28 cellular contexts compared by ENCODE assay signal in the genomic region with DNA sequence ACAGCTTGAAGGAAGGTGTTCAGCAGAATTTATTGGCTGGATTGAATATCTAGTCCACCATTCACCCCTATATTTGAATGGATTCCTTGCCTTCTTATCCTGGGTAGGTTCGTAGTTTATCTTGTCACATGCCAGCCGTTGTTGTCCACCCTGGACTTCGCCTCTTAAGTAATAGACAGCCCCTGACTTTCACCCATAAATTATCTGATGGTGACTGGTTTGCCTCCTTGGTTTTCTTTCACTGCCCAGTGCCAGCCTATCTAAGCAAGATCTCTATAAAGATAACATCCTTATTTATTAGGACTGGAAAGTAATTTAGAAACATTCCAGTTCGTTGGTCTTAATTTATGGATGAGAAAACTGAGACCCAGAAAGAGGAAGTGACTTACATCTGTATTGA.
DNase-seq lines count a peak whose midpoint lies in the region; ATAC-seq, FAIRE-seq and TF ChIP-seq lines count a peak whose summit lies in the region.
"Had no signal": no experiment of that assay in that cellular context is flagged by ENCODE, and none has a peak within 500 bp of the region (broad histone marks: within the 10 kb centered on the region; RNA-seq: fewer than 3 reads in every experiment).

No MANE protein-coding gene starts in this region.

- H3K27ac ChIP-seq in SK-N-SH (ENCODE audit: low read depth in 2 of 2, low read length in 1 of 2) (no peak overlapping the region), astrocyte (ENCODE audit: low read depth, low read length) (no peak overlapping the region), dorsolateral prefrontal cortex (no peak overlapping the region)
- H3K27ac ChIP-seq: Peyer's patch, SJCRH30 had no signal

- no peak overlapping the region for H3K4me3 ChIP-seq in SK-N-SH (ENCODE audit: low read depth in 2 of 2, low read length in 1 of 2)
- no peak overlapping the region for H3K4me3 ChIP-seq in astrocyte (ENCODE audit: insufficient read depth, low read depth, low read length)
- H3K4me3 ChIP-seq in dorsolateral prefrontal cortex = no peak overlapping the region
- H3K4me3 ChIP-seq: GM23338, HAP-1, MG63, Peyer's patch, SJCRH30 had no signal

- no peak overlapping the region for H3K4me3 Mint-ChIP-seq in astrocyte (ENCODE audit: unreplicated experiment)
- H3K4me3 Mint-ChIP-seq in T-helper 17 cell = no peak overlapping the region
- H3K4me3 Mint-ChIP-seq: B cell, CD14-positive monocyte, GM23338 had no signal

- no peak overlapping the region for H3K4me2 ChIP-seq in SK-N-SH
- H3K4me2 ChIP-seq in astrocyte (ENCODE audit: low read length) = no peak overlapping the region
- H3K4me2 ChIP-seq: GM23338 had no signal

- H4K20me1 ChIP-seq in SK-N-SH (ENCODE audit: insufficient read depth) (no peaks in the 10 kb centered on the region), astrocyte (ENCODE audit: insufficient read depth, low read length) (no peaks in the 10 kb centered on the region)

- TF ChIP-seq RAD21 in SK-N-SH (IDR thresholded peaks at IDR 0.05; ENCODE audit: low read length) = no peak

- H3K9me2 ChIP-seq in SK-N-SH = no peaks in the 10 kb centered on the region

- no peaks in the 10 kb centered on the region for H3K79me2 ChIP-seq in SK-N-SH (ENCODE audit: insufficient read depth)
- no peaks in the 10 kb centered on the region for H3K79me2 ChIP-seq in astrocyte (ENCODE audit: insufficient read depth, low read length)

- no peaks in the 10 kb centered on the region; a peak in 1 of 4 replicates for H3K4me1 ChIP-seq in SK-N-SH (ENCODE audit: control insufficient read depth in 1 of 2, insufficient read depth in 2 of 2, low read depth in 1 of 2, low read length in 1 of 2)
- H3K4me1 ChIP-seq in astrocyte (ENCODE audit: insufficient read depth, low read length) = no peaks in the 10 kb centered on the region
- H3K4me1 ChIP-seq: Peyer's patch, SJCRH30 had no signal

- H3K9me3 ChIP-seq in SK-N-SH = no peaks in the 10 kb centered on the region
- H3K9me3 ChIP-seq in astrocyte (ENCODE audit: insufficient read depth, low read depth, low read length) = no peaks in the 10 kb centered on the region
- H3K9me3 ChIP-seq in T-helper 17 cell (ENCODE audit: control insufficient read depth, low read length, poor library complexity, severe bottlenecking) = no peaks in the 10 kb centered on the region
- H3K9me3 ChIP-seq: HAP-1, MG63, Peyer's patch, SJCRH30 had no signal

- POLR2A ChIA-PET in SK-N-SH (lab: Yijun Ruan, JAX) = no interaction called here

- no peak overlapping the region for H3K9ac ChIP-seq in SK-N-SH
- H3K9ac ChIP-seq in astrocyte (ENCODE audit: low read length) = no peak overlapping the region

- intact Hi-C loops in dorsolateral prefrontal cortex (cut with DNase I) = no loop called here

- CTCF ChIA-PET in SK-N-SH (lab: Yijun Ruan, JAX) = interaction anchor here (1.6 kb wide), 1 partner anchor 27 kb away, joined by 3 read pairs; no protein-coding TSS in a partner anchor

- H3K4me1 Mint-ChIP-seq in astrocyte (ENCODE audit: low read depth, unreplicated experiment) (no peaks in the 10 kb centered on the region), T-helper 17 cell (no peaks in the 10 kb centered on the region)
- H3K4me1 Mint-ChIP-seq: B cell, CD14-positive monocyte had no signal

- H3K27ac Mint-ChIP-seq in astrocyte (ENCODE audit: unreplicated experiment) = no peak overlapping the region
- no peak overlapping the region for H3K27ac Mint-ChIP-seq in T-helper 17 cell
- H3K27ac Mint-ChIP-seq: B cell had no signal

- H3K27me3 ChIP-seq in SK-N-SH (ENCODE audit: insufficient read depth) = no peaks in the 10 kb centered on the region
- no peaks in the 10 kb centered on the region for H3K27me3 ChIP-seq in astrocyte (ENCODE audit: insufficient read depth, low read length)
- H3K27me3 ChIP-seq in dorsolateral prefrontal cortex = peaks cover 0 to 33% (median 4%) of the 10 kb centered on the region in 45 donors
- H3K27me3 ChIP-seq: MG63, Peyer's patch, SJCRH30 had no signal

- no peak for TF ChIP-seq CTCF in SK-N-SH (IDR thresholded peaks at IDR 0.05)
- TF ChIP-seq CTCF in astrocyte (IDR thresholded peaks at IDR 0.05; ENCODE audit: insufficient read depth, low read depth, low read length) = no peak
- no peak for TF ChIP-seq CTCF in dorsolateral prefrontal cortex (IDR thresholded peaks at IDR 0.05 in 54 of 56, conservative IDR thresholded peaks at IDR 0.05 in 2 of 56; ENCODE audit: low read depth in 1 of 56, partially characterized antibody in 56 of 56)

- WGBS in SK-N-SH (ENCODE audit: low lambda C conversion rate) = 38% methylated on average over 4 of the region's 4 CpGs

- peak; percentile 82 for FAIRE-seq in astrocyte (lab: Jason Lieb, UNC)
- FAIRE-seq: D721Med, HTR-8/SVneo had no signal

- H3F3A ChIP-seq in SK-N-SH (replicated peaks; ENCODE audit: insufficient read depth) = no peaks in the 10 kb centered on the region

- H3K36me3 ChIP-seq in SK-N-SH (replicated peaks in 1 of 2; ENCODE audit: control insufficient read depth in 1 of 2, insufficient read depth in 2 of 2, low read length in 1 of 2) (no peaks in the 10 kb centered on the region), astrocyte (ENCODE audit: insufficient read depth, low read length) (no peaks in the 10 kb centered on the region)
- H3K36me3 ChIP-seq: HAP-1, MG63, Peyer's patch, SJCRH30 had no signal

- DNase-seq in SK-N-SH (no peak), M059J (ENCODE audit: low read depth) (peak; percentile 25), astrocyte (ENCODE audit: low read depth) (no peak), T-helper 17 cell (no peak), OCI-M1 (lab: John Stamatoyannopoulos, UW) (no peak), dorsolateral prefrontal cortex (no peak)
- DNase-seq: DMS53; EL; GF-D8; IMR-90; MG63; NCI-H1694; NCI-H2081; NCI-H2171; NCI-H345; NCI-H524; NCI-H774; NK-92 treated with Interleukin-12 subunit alpha and Interleukin-12 subunit beta, amount 100 ng/mL, for 24 hours; Peyer's patch; SJCRH30 had no signal

- H3K36me3 Mint-ChIP-seq in astrocyte (ENCODE audit: low read depth, unreplicated experiment) = no peaks in the 10 kb centered on the region
- H3K36me3 Mint-ChIP-seq in T-helper 17 cell (ENCODE audit: low read depth) = peaks cover 3% of the 10 kb centered on the region

- TF ChIP-seq EP300 in SK-N-SH (IDR thresholded peaks at IDR 0.05; ENCODE audit: borderline replicate concordance in 1 of 2, low read depth in 1 of 2, low read length in 1 of 2) = no peak

- H3K27me3 Mint-ChIP-seq in astrocyte (ENCODE audit: low read depth, unreplicated experiment) = no peaks in the 10 kb centered on the region
- no peaks in the 10 kb centered on the region for H3K27me3 Mint-ChIP-seq in T-helper 17 cell
- H3K27me3 Mint-ChIP-seq: B cell had no signal

- no peak overlapping the region for H2AFZ ChIP-seq in SK-N-SH (ENCODE audit: low read depth)
- no peak overlapping the region for H2AFZ ChIP-seq in astrocyte (ENCODE audit: low read depth, low read length)
- H2AFZ ChIP-seq: GM23338 had no signal

- ATAC-seq in SK-N-SH treated with all-trans-retinoic acid at 6 μM for 48 hours (no peak), T-helper 17 cell (no peak), HG03025 (IDR thresholded peaks at IDR 0.05; ENCODE audit: low FRiP score, unreplicated experiment) (no peak)
- ATAC-seq: GM23338 had no signal

- H3K9me3 Mint-ChIP-seq in astrocyte (ENCODE audit: unreplicated experiment) = no peaks in the 10 kb centered on the region
- H3K9me3 Mint-ChIP-seq: GM23338 had no signal

TF ChIP-seq in SK-N-SH, 30 proteins besides CTCF, POLR2A, EP300 and RAD21 (continues in another document):
- TF ChIP-seq, protein P1, sequence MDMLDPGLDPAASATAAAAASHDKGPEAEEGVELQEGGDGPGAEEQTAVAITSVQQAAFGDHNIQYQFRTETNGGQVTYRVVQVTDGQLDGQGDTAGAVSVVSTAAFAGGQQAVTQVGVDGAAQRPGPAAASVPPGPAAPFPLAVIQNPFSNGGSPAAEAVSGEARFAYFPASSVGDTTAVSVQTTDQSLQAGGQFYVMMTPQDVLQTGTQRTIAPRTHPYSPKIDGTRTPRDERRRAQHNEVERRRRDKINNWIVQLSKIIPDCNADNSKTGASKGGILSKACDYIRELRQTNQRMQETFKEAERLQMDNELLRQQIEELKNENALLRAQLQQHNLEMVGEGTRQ (IDR thresholded peaks at IDR 0.05; ENCODE audit: borderline replicate concordance, low read depth, low read length) = no peak
- peak; percentile 15; the same call in 1 of the 2 replicates for TF ChIP-seq PBX3 (IDR thresholded peaks at IDR 0.05)
- TF ChIP-seq JUND (IDR thresholded peaks at IDR 0.05) = no peak
- TF ChIP-seq EZH2phosphoT487 (IDR thresholded peaks at IDR 0.05; ENCODE audit: borderline replicate concordance, low read depth) = no peak

TF ChIP-seq in SK-N-SH treated with all-trans-retinoic acid at 6 μM for 48 hours, 23 proteins besides CTCF, POLR2A, EP300 and RAD21:
- TF ChIP-seq PPARA (CRISPR knock-in tag; IDR thresholded peaks at IDR 0.05; ENCODE audit: borderline replicate concordance) (no peak), GLIS3 (CRISPR knock-in tag; IDR thresholded peaks at IDR 0.05) (no peak), ESRRG (CRISPR knock-in tag; IDR thresholded peaks at IDR 0.05) (no peak)
TF ChIP-seq in SK-N-SH treated with all-trans-retinoic acid at 6 μM for 48 hours: peak in this region for 0.
